17 cellular contexts compared by ENCODE assay signal in the genomic region with DNA sequence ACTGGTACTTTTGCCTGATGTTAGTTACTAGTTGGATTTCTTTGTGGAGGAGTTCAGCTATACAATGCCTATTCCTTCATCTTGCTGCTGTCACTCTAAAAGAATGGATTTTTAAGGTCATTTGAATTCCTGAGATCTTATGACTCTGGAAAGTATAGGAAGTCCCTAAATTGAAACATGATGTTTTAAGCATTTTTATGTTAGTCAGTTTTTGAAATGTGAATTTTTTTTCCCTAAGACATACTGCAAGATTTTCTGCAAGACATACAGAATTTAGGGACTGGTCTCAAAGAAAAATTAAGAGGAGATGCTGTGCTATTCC.
A peak's percentile ranks its signal among the peaks of the same experiment; 100 is the strongest.
DNase-seq lines count a peak whose midpoint lies in the region; TF ChIP-seq lines count a peak whose summit lies in the region.
"Had no signal": no experiment of that assay in that cellular context is flagged by ENCODE, and none has a peak within 500 bp of the region (broad histone marks: within the 10 kb centered on the region; RNA-seq: fewer than 3 reads in every experiment).

No MANE protein-coding gene starts in this region.

- intact Hi-C loops in adrenal gland (cut with DNase I): no loop called here
- intact Hi-C loops in uterus (cut with DNase I; ENCODE audit: low total_unique reads): no loop called here

- H3K36me3 Mint-ChIP-seq in chondrocyte (ENCODE audit: low read depth): peaks cover 28% of the 10 kb centered on the region
- H3K36me3 Mint-ChIP-seq: CD4-positive, CD25-positive, alpha-beta regulatory T cell had no signal

- no peak for TF ChIP-seq CTCF in chondrocyte (IDR thresholded peaks at IDR 0.05)
- no peak for TF ChIP-seq CTCF in fibroblast of the aortic adventitia (IDR thresholded peaks at IDR 0.05; ENCODE audit: insufficient read depth, low read length)
- no peak for TF ChIP-seq CTCF in adrenal gland (IDR thresholded peaks at IDR 0.05)
- TF ChIP-seq CTCF in GM10248 (IDR thresholded peaks at IDR 0.05; ENCODE audit: control extremely low read depth, extremely low read depth, low read depth, missing control alignments): no peak
- TF ChIP-seq CTCF in uterus (IDR thresholded peaks at IDR 0.05): no peak

- no peak overlapping the region for H3K4me3 Mint-ChIP-seq in chondrocyte (ENCODE audit: unreplicated experiment)
- H3K4me3 Mint-ChIP-seq: CD4-positive, CD25-positive, alpha-beta regulatory T cell; IgD-negative memory B cell had no signal

- CTCF ChIA-PET in GM10248 (lab: Yijun Ruan, JAX): no interaction called here

- TF ChIP-seq POLR2A in adrenal gland (IDR thresholded peaks at IDR 0.05): no peak
- no peak for TF ChIP-seq POLR2A in uterus (IDR thresholded peaks at IDR 0.05)

- H3K27me3 Mint-ChIP-seq in chondrocyte (ENCODE audit: low read depth): no peaks in the 10 kb centered on the region
- H3K27me3 Mint-ChIP-seq: CD4-positive, CD25-positive, alpha-beta regulatory T cell had no signal

- peak; percentile 74 for DNase-seq in EH (ENCODE audit: low read depth)
- DNase-seq in HS-5 (ENCODE audit: low read depth): peak; percentile 39
- no peak for DNase-seq in chondrocyte (ENCODE audit: low spot score)
- DNase-seq in fibroblast of the aortic adventitia (ENCODE audit: low read depth): peak; percentile 9
- DNase-seq in DMS153 (lab: John Stamatoyannopoulos, UW): no peak
- no peak for DNase-seq in adrenal gland
- no peak for DNase-seq in GM10248 (ENCODE audit: extremely low spot score)
- no peak for DNase-seq in uterus
- DNase-seq: 8988T; Calu3; CD4-positive, CD25-positive, alpha-beta regulatory T cell; DMS 273 treated with DMSO at 0.1 percent for 48 hours; DMS79; EL; H7 had no signal

- H3K4me3 ChIP-seq in fibroblast of the aortic adventitia (ENCODE audit: low read depth, low read length): no peak overlapping the region
- no peak overlapping the region for H3K4me3 ChIP-seq in adrenal gland
- H3K4me3 ChIP-seq in uterus: no peak overlapping the region
- H3K4me3 ChIP-seq: BLaER1 treated with 17β-estradiol and CSF1 and Interleukin-3, amounts not matched to agents 10 nM and 100 nM had no signal

- H3K4me1 Mint-ChIP-seq in chondrocyte (ENCODE audit: low read depth): peaks cover 37% of the 10 kb centered on the region
- H3K4me1 Mint-ChIP-seq: CD4-positive, CD25-positive, alpha-beta regulatory T cell; IgD-negative memory B cell had no signal

- H3K27ac Mint-ChIP-seq in chondrocyte (ENCODE audit: unreplicated experiment): peak overlapping the region; percentile 73
- H3K27ac Mint-ChIP-seq: CD4-positive, CD25-positive, alpha-beta regulatory T cell had no signal

- H3K9me3 Mint-ChIP-seq in chondrocyte (ENCODE audit: low read depth): peaks cover 47% of the 10 kb centered on the region

- H3K36me3 ChIP-seq in adrenal gland (replicated peaks in 1 of 2) (no peaks in the 10 kb centered on the region), uterus (no peaks in the 10 kb centered on the region)
- H3K36me3 ChIP-seq: BLaER1 treated with 17β-estradiol and CSF1 and Interleukin-3, amounts not matched to agents 10 nM and 100 nM had no signal

- H3K4me1 ChIP-seq in adrenal gland (replicated peaks in 1 of 2): no peaks in the 10 kb centered on the region
- H3K4me1 ChIP-seq in uterus: no peaks in the 10 kb centered on the region
- H3K4me1 ChIP-seq: BLaER1 treated with 17β-estradiol and CSF1 and Interleukin-3, amounts not matched to agents 10 nM and 100 nM had no signal

- H3K27ac ChIP-seq in adrenal gland (no peak overlapping the region), uterus (no peak overlapping the region)
- H3K27ac ChIP-seq: BLaER1 treated with 17β-estradiol and CSF1 and Interleukin-3, amounts not matched to agents 10 nM and 100 nM had no signal

- H3K9me3 ChIP-seq in adrenal gland (replicated peaks in 1 of 3) (no peaks in the 10 kb centered on the region), uterus (no peaks in the 10 kb centered on the region)

- H3K27me3 ChIP-seq in adrenal gland: no peaks in the 10 kb centered on the region
- H3K27me3 ChIP-seq in uterus: no peaks in the 10 kb centered on the region
- H3K27me3 ChIP-seq: BLaER1 treated with 17β-estradiol and CSF1 and Interleukin-3, amounts not matched to agents 10 nM and 100 nM had no signal

- POLR2A ChIA-PET in GM10248 (lab: Yijun Ruan, JAX): no interaction called here

Comparison
In these comparisons a context has a peak if more than half of its experiments do, and no peak if none do; other contexts are left out.
1. DNase-seq: peak in EH (single experiment), HS-5 (single experiment) and fibroblast of the aortic adventitia (single experiment); none in chondrocyte (single experiment), DMS153 (single experiment), adrenal gland (0 of 7), GM10248 (single experiment) and uterus (0 of 2).